ENCODE assay signal across 33 cellular contexts in the genomic region with DNA sequence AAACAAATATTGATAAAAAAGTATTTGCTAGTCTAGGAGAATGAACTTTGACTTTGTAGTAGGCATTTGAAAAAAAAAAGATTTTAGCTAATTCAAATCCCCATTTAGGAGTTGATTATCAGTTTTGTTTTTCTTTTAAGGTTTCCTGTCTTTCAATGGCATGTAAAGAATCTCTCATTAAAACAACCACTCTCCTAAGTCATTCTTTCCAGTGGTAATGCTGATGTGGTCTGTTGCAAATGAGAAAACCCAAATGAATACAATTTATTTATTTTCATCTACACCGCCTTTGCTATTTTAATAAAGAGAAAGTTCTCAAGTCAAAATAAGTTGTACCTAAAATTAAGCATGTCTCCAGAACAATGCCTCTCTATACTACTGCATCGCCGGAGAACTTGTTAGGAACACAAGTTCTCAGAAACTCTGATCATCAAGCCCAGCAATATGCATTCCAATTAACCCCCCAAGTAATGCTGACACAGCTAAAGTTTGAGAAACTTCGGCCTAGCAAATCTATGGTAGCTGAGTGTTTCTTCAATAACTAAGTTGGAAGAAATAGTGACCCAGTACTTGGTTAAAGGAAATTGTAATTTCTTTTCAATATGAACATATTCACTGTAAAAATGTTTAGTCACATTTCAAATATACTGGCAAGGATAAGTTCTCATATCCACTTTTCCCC.
DNase-seq lines count a peak whose midpoint lies in the region; ATAC-seq, FAIRE-seq and TF ChIP-seq lines count a peak whose summit lies in the region.
"Had no signal": no experiment of that assay in that cellular context is flagged by ENCODE, and none has a peak within 500 bp of the region (broad histone marks: within the 10 kb centered on the region; RNA-seq: fewer than 3 reads in every experiment).

No MANE protein-coding gene starts in this region.

- H3K27me3 ChIP-seq in Panc1 (ENCODE audit: control insufficient read depth, insufficient read depth, low read length) (no peaks in the 10 kb centered on the region), esophagus squamous epithelium (no peaks in the 10 kb centered on the region)
- H3K27me3 ChIP-seq: BLaER1 treated with 17β-estradiol and CSF1 and Interleukin-3, amounts not matched to agents 10 nM and 100 nM; body of pancreas; foreskin keratinocyte; heart right ventricle; neural progenitor cell; suprapubic skin; upper lobe of right lung had no signal

- in situ Hi-C loops in Panc1 (cut with HindIII; ENCODE audit: low pct_unique_long_range_greater_than_20kb, low sequenced_read_pairs), result no loop called here

- peaks cover 43% of the 10 kb centered on the region for H3K4me1 ChIP-seq in Panc1 (ENCODE audit: control insufficient read depth, insufficient read depth, low read length)
- peaks cover 23% of the 10 kb centered on the region for H3K4me1 ChIP-seq in mesodermal cell (ENCODE audit: control insufficient read depth, insufficient read depth, low read length, poor library complexity, severe bottlenecking)
- H3K4me1 ChIP-seq in esophagus squamous epithelium, result no peaks in the 10 kb centered on the region
- H3K4me1 ChIP-seq: body of pancreas, neural progenitor cell, suprapubic skin had no signal

- H3K4me3 ChIP-seq in Panc1 (ENCODE audit: low read depth in 2 of 2, low read length in 2 of 2) (no peak overlapping the region), choroid plexus epithelial cell (ENCODE audit: low read depth, low read length) (no peak overlapping the region), mesodermal cell (ENCODE audit: extremely low read depth, insufficient read depth, low read length, poor library complexity, severe bottlenecking) (no peak overlapping the region), esophagus squamous epithelium (no peak overlapping the region)
- H3K4me3 ChIP-seq: BLaER1 treated with 17β-estradiol and CSF1 and Interleukin-3, amounts not matched to agents 10 nM and 100 nM; body of pancreas; heart right ventricle; lower lobe of right lung; neural progenitor cell; suprapubic skin; upper lobe of right lung had no signal

- POLR2A ChIA-PET in Panc1 (lab: Charles Lee), result no interaction called here

- intact Hi-C loops in Panc1 (cut with micrococcal nuclease; ENCODE audit: unreplicated experiment), result no loop called here
- intact Hi-C loops in esophagus squamous epithelium (cut with DNase I), result no loop called here

- no peaks in the 10 kb centered on the region for H3K9me3 ChIP-seq in Panc1 (ENCODE audit: control insufficient read depth, insufficient read depth, low read depth, low read length)
- H3K9me3 ChIP-seq in mesodermal cell (ENCODE audit: control insufficient read depth, low read length), result no peaks in the 10 kb centered on the region
- H3K9me3 ChIP-seq in esophagus squamous epithelium, result no peaks in the 10 kb centered on the region
- H3K9me3 ChIP-seq: BLaER1 treated with 17β-estradiol and CSF1 and Interleukin-3, amounts not matched to agents 10 nM and 100 nM; body of pancreas; heart right ventricle; lower lobe of right lung; suprapubic skin; upper lobe of right lung had no signal

- BruUV-seq in Panc1 (replicated peaks; lab: Mats Ljungman, UMichigan), result no TSS peak

- ATAC-seq in Panc1, result no peak
- no peak for ATAC-seq in GM19023 (IDR thresholded peaks at IDR 0.05; ENCODE audit: unreplicated experiment)
- ATAC-seq in HG03280 (IDR thresholded peaks at IDR 0.05; ENCODE audit: unreplicated experiment), result no peak
- ATAC-seq: body of pancreas; foreskin keratinocyte; heart right ventricle; lower lobe of right lung; sciatic nerve; stimulated activated naive B cell treated with anti-CD40 and anti-IgM and Interleukin-4, amounts not matched to agents 10 μg/mL and 1 μg/mL and 100 μg/mL, for 72 hours; upper lobe of right lung had no signal

- TF ChIP-seq CTCF in D721Med (IDR thresholded peaks at IDR 0.05; ENCODE audit: insufficient read depth, missing control alignments) (no peak), Panc1 (IDR thresholded peaks at IDR 0.05) (no peak), choroid plexus epithelial cell (conservative IDR thresholded peaks at IDR 0.05; ENCODE audit: low read depth, low read length) (no peak), esophagus squamous epithelium (IDR thresholded peaks at IDR 0.05) (no peak)

- DNase-seq in D721Med (ENCODE audit: insufficient read length, low spot score), result no peak
- DNase-seq in Panc1 (ENCODE audit: low read depth, low spot score), result no peak
- DNase-seq in choroid plexus epithelial cell (ENCODE audit: low read depth), result peak; percentile 68
- DNase-seq in NCI-H1092 treated with DMSO at 0.1 percent for 48 hours (lab: John Stamatoyannopoulos, UW), result no peak
- DNase-seq in esophagus squamous epithelium (lab: John Stamatoyannopoulos, UW), result no peak
- DNase-seq: ACHN; activated CD4-positive, alpha-beta T cell treated with anti-CD3 and anti-CD28 coated beads for 48 hours; activated CD8-positive, alpha-beta memory T cell treated with anti-CD3 and anti-CD28 coated beads for 24 hours; activated gamma-delta T cell; activated naive CD8-positive, alpha-beta T cell treated with anti-CD3 and anti-CD28 coated beads, Interleukin-2, amount 10 ng/mL, durations not matched to agents 7 days and 5 days; body of pancreas; cerebellar nuclear complex; DMS79 treated with DMSO at 0.1 percent for 48 hours; effector CD4-positive, alpha-beta T cell; foreskin keratinocyte; GOT3; heart right ventricle; lower lobe of right lung; NCI-H1105 treated with DMSO at 0.1 percent for 48 hours; NCI-H1930; NCI-H2227 treated with DMSO at 0.1 percent for 48 hours; NCI-H748 treated with DMSO at 0.1 percent for 48 hours; stimulated activated naive B cell treated with anti-CD40 and anti-IgM and Interleukin-4, amounts not matched to agents 10 μg/mL and 1 μg/mL and 100 μg/mL, for 72 hours; T-helper 2 cell; upper lobe of right lung had no signal

- H3K36me3 ChIP-seq in Panc1 (ENCODE audit: control insufficient read depth, insufficient read depth, low read length) (no peaks in the 10 kb centered on the region; the same call in 1 of the 2 replicates), mesodermal cell (ENCODE audit: control insufficient read depth, insufficient read depth, low read length) (no peaks in the 10 kb centered on the region), esophagus squamous epithelium (no peaks in the 10 kb centered on the region)
- H3K36me3 ChIP-seq: neural progenitor cell, suprapubic skin had no signal

- CTCF ChIA-PET in Panc1 (lab: Charles Lee), result interaction anchor here (0.7 kb wide), 1 partner anchor 119 kb away, joined by 4 read pairs; no protein-coding TSS in a partner anchor

- peak; percentile 94 for FAIRE-seq in D721Med (lab: Jason Lieb, UNC)
- FAIRE-seq: RCC 7860 had no signal

- 90% methylated on average over 2 of the region's 4 CpGs; no CpG with 5 or more reads in 1 of the 2 experiments for WGBS in mesodermal cell (ENCODE audit: insufficient coverage in 2 of 2), 2 experiments
- WGBS in esophagus squamous epithelium, 2 donors, result 89 to 92% methylated on average over 4 of the region's 4 CpGs

- no peak for TF ChIP-seq POLR2A in esophagus squamous epithelium (IDR thresholded peaks at IDR 0.05)

- H3K27ac ChIP-seq in Panc1 (ENCODE audit: low read length) (peak overlapping the region; percentile 51; the same call in 1 of the 2 replicates), mesodermal cell (ENCODE audit: low read depth, low read length, severe bottlenecking) (peak overlapping the region; percentile 37), esophagus squamous epithelium (no peak overlapping the region)
- H3K27ac ChIP-seq: BLaER1 treated with 17β-estradiol and CSF1 and Interleukin-3, amounts not matched to agents 10 nM and 100 nM; body of pancreas; foreskin keratinocyte; lower lobe of right lung; neural progenitor cell; suprapubic skin; upper lobe of right lung had no signal

Comparison
In these comparisons a context has a peak if more than half of its experiments do, and no peak if none do; other contexts are left out.
1. H3K27ac ChIP-seq: peak in Panc1 (single experiment) and mesodermal cell (single experiment); none in esophagus squamous epithelium (0 of 4).